ENCODE assay signal across 16 cellular contexts in the genomic region with DNA sequence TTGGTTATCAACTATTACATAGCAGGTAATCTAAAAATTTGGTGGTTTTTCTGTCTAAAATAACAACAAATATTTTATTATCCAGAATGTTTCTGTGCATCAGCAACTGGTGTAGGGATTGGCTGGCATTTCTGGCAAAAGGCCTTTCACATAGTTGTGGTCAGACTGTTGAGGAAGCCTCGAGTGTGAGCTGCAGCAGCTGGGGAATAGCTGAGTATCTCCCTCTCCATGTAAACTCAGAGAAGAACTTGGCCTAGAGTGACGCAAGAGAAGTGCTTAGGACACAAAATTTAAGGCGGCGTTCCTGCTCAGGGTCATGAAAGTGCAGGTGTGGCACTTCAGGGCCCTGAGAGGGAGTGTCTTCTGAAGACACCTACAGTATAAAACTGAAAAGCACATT.
DNase-seq lines count a peak whose midpoint lies in the region; TF ChIP-seq lines count a peak whose summit lies in the region.
"Had no signal": no experiment of that assay in that cellular context is flagged by ENCODE, and none has a peak within 500 bp of the region (broad histone marks: within the 10 kb centered on the region; RNA-seq: fewer than 3 reads in every experiment).

No MANE protein-coding gene starts in this region.

- intact Hi-C loops in vagina (cut with DNase I), result no loop called here

- no peak overlapping the region for H3K27ac ChIP-seq in vagina
- H3K27ac ChIP-seq: body of pancreas, PC-9, thoracic aorta had no signal

- DNase-seq in A172 (ENCODE audit: low spot score), result peak; percentile 82
- peak; percentile 84 for DNase-seq in M059J (ENCODE audit: low read depth)
- DNase-seq in astrocyte of the hippocampus (ENCODE audit: low read depth, low spot score), result peak; percentile 84
- DNase-seq in iris pigment epithelial cell (ENCODE audit: low read depth), result peak; percentile 59
- no peak for DNase-seq in stimulated activated CD4-positive, alpha-beta T cell treated with anti-CD3 and anti-CD28 coated beads, Interleukin-4, amount 100 ng/mL, for 4 hours
- DNase-seq in NK-92 (lab: John Stamatoyannopoulos, UW; ENCODE audit: unreplicated experiment), result no peak
- DNase-seq in stimulated activated CD4-positive, alpha-beta T cell treated with anti-CD3 and anti-CD28 coated beads, Interleukin-2, amount 100 ng/mL, for 24 hours, result no peak
- no peak for DNase-seq in vagina (ENCODE audit: extremely low spot score in 2 of 2)
- DNase-seq: activated CD4-positive, alpha-beta T cell treated with anti-CD3 and anti-CD28 coated beads, Interleukin-2, amount 10 ng/mL, durations not matched to agents 7 days and 5 days; body of pancreas; Caco-2; effector memory CD8-positive, alpha-beta T cell; nucleus accumbens; T-helper 2 cell had no signal

- no peak for TF ChIP-seq CTCF in vagina (IDR thresholded peaks at IDR 0.05)

- H3K27me3 ChIP-seq in vagina, result no peaks in the 10 kb centered on the region
- H3K27me3 ChIP-seq: body of pancreas had no signal

- H3K9me3 ChIP-seq in vagina, result no peaks in the 10 kb centered on the region
- H3K9me3 ChIP-seq: body of pancreas, Caco-2, thoracic aorta had no signal

- H3K4me3 ChIP-seq in vagina, result no peak overlapping the region
- H3K4me3 ChIP-seq: body of pancreas, PC-9, thoracic aorta had no signal

- H3K36me3 ChIP-seq in vagina, result no peaks in the 10 kb centered on the region
- H3K36me3 ChIP-seq: thoracic aorta had no signal

- no peaks in the 10 kb centered on the region for H3K4me1 ChIP-seq in vagina
- H3K4me1 ChIP-seq: body of pancreas, Caco-2 had no signal

- TF ChIP-seq POLR2A in vagina (IDR thresholded peaks at IDR 0.05), result no peak

Comparison
In these comparisons a context has a peak if more than half of its experiments do, and no peak if none do; other contexts are left out.
1. DNase-seq: peak in A172 (single experiment), M059J (single experiment), astrocyte of the hippocampus (single experiment) and iris pigment epithelial cell (single experiment); none in stimulated activated CD4-positive, alpha-beta T cell treated with anti-CD3 and anti-CD28 coated beads, Interleukin-4, amount 100 ng/mL, for 4 hours (0 of 2), NK-92 (single experiment), stimulated activated CD4-positive, alpha-beta T cell treated with anti-CD3 and anti-CD28 coated beads, Interleukin-2, amount 100 ng/mL, for 24 hours (0 of 2) and vagina (0 of 2).